ENCODE assay signal across 8 cellular contexts in genomic region chr3:112734718-112735350, GRCh38.
A peak's percentile ranks its signal among the peaks of the same experiment; 100 is the strongest.
DNase-seq lines count a peak whose midpoint lies in the region; ATAC-seq, FAIRE-seq and TF ChIP-seq lines count a peak whose summit lies in the region.

No MANE protein-coding gene starts in this region.

- H3K27me3 ChIP-seq in astrocyte (ENCODE audit: insufficient read depth, low read length) = no peaks in the 10 kb centered on the region

- no peak overlapping the region for H3K27ac ChIP-seq in astrocyte (ENCODE audit: low read depth, low read length)

- peaks cover 9% of the 10 kb centered on the region for H3K4me1 Mint-ChIP-seq in astrocyte (ENCODE audit: low read depth, unreplicated experiment)
- H3K4me1 Mint-ChIP-seq in immature natural killer cell = peaks cover 13 to 21% of the 10 kb centered on the region in 2 donors

- DNase-seq in AG09309 (ENCODE audit: low read depth) (no peak), GM19240 (ENCODE audit: insufficient read length, low spot score) (peak; percentile 13), NCI-H1436 treated with DMSO at 0.1 percent for 48 hours (lab: John Stamatoyannopoulos, UW) (peak; percentile 9), T-helper 9 cell (peak; percentile 53), astrocyte (ENCODE audit: low read depth) (peak; percentile 45), immature natural killer cell (peak; percentile 57 to 64 (median 61))
- DNase-seq in stimulated activated CD4-positive, alpha-beta T cell treated with anti-CD3 and anti-CD28 coated beads, Interleukin-1b, Interleukin-23, amount 100 ng/mL, for 4 hours (ENCODE audit: low read depth in 2 of 2) = peak; percentile 39 to 73

- H3K4me1 ChIP-seq in astrocyte (ENCODE audit: insufficient read depth, low read length) = peaks cover 3% of the 10 kb centered on the region

- ATAC-seq in GM18520 (IDR thresholded peaks at IDR 0.05; ENCODE audit: unreplicated experiment) = no peak

- peak overlapping the region; percentile 45 for H2AFZ ChIP-seq in astrocyte (ENCODE audit: low read depth, low read length)

- no peaks in the 10 kb centered on the region for H3K79me2 ChIP-seq in astrocyte (ENCODE audit: insufficient read depth, low read length)

- no peaks in the 10 kb centered on the region for H4K20me1 ChIP-seq in astrocyte (ENCODE audit: insufficient read depth, low read length)

- FAIRE-seq in astrocyte (lab: Jason Lieb, UNC) = peak; percentile 62

- H3K9me3 Mint-ChIP-seq in astrocyte (ENCODE audit: unreplicated experiment) (peaks cover 4% of the 10 kb centered on the region), immature natural killer cell (no peaks in the 10 kb centered on the region)

- no peak overlapping the region for H3K9ac ChIP-seq in astrocyte (ENCODE audit: low read length)

- no peaks in the 10 kb centered on the region for H3K36me3 ChIP-seq in astrocyte (ENCODE audit: insufficient read depth, low read length)

- peak overlapping the region; percentile 55 for H3K27ac Mint-ChIP-seq in astrocyte (ENCODE audit: unreplicated experiment)
- peak overlapping the region in 1 of 6 donors; percentile 4 for H3K27ac Mint-ChIP-seq in immature natural killer cell

- H3K4me3 Mint-ChIP-seq in astrocyte (ENCODE audit: unreplicated experiment) (no peak overlapping the region), immature natural killer cell (no peak overlapping the region)

- H3K4me3 ChIP-seq in AG09309 (ENCODE audit: control insufficient read depth, low read depth, low read length) = no peak overlapping the region
- no peak overlapping the region for H3K4me3 ChIP-seq in astrocyte (ENCODE audit: insufficient read depth, low read depth, low read length)

- no peak overlapping the region for H3K4me2 ChIP-seq in astrocyte (ENCODE audit: low read length)

- H3K27me3 Mint-ChIP-seq in astrocyte (ENCODE audit: low read depth, unreplicated experiment) (no peaks in the 10 kb centered on the region), immature natural killer cell (ENCODE audit: low read depth in 3 of 3) (no peaks in the 10 kb centered on the region)

- TF ChIP-seq CTCF in AG09309 (IDR thresholded peaks at IDR 0.05; ENCODE audit: control insufficient read depth, insufficient read depth, low read depth, low read length, missing control alignments) (peak; percentile 71), astrocyte (IDR thresholded peaks at IDR 0.05; ENCODE audit: insufficient read depth, low read depth, low read length) (peak; percentile 76)

- H3K9me3 ChIP-seq in astrocyte (ENCODE audit: insufficient read depth, low read depth, low read length) = no peaks in the 10 kb centered on the region

- H3K36me3 Mint-ChIP-seq in astrocyte (ENCODE audit: low read depth, unreplicated experiment) = no peaks in the 10 kb centered on the region
- no peaks in the 10 kb centered on the region for H3K36me3 Mint-ChIP-seq in immature natural killer cell
